ENCODE assay signal across 11 cellular contexts in genomic region chr11:102421262-102421661, GRCh38. TPM values are rescaled to one million over a fixed set of nuclear protein-coding genes. Genes with fewer than 3 reads are reported as not detected.
DNase-seq lines count a peak whose midpoint lies in the region; ATAC-seq, FAIRE-seq and TF ChIP-seq lines count a peak whose summit lies in the region.
"Had no signal": no experiment of that assay in that cellular context is flagged by ENCODE, and none has a peak within 500 bp of the region (broad histone marks: within the 10 kb centered on the region; RNA-seq: fewer than 3 reads in every experiment).

No MANE protein-coding gene starts in this region.

- H3K4me3 ChIP-seq in CD4-positive, CD25-positive, alpha-beta regulatory T cell (ENCODE audit: low read depth, low read length) = no peak overlapping the region
- no peak overlapping the region for H3K4me3 ChIP-seq in heart right ventricle

- ATAC-seq in CD4-positive, CD25-positive, alpha-beta regulatory T cell (ENCODE audit: low read depth in 2 of 2) = peak; percentile 59 to 63
- ATAC-seq in heart right ventricle = no peak
- no peak for ATAC-seq in GM19035 (IDR thresholded peaks at IDR 0.05; ENCODE audit: unreplicated experiment)
- ATAC-seq in GM21737 (IDR thresholded peaks at IDR 0.05; ENCODE audit: unreplicated experiment) = no peak

- H3K4me1 Mint-ChIP-seq in CD4-positive, CD25-positive, alpha-beta regulatory T cell = peaks cover 50 to 99% (median 86%) of the 10 kb centered on the region in 4 donors

- peaks cover 0 to 5% (median 0%) of the 10 kb centered on the region in 7 donors for H3K9me3 Mint-ChIP-seq in CD4-positive, CD25-positive, alpha-beta regulatory T cell

- no peaks in the 10 kb centered on the region for H3K27me3 Mint-ChIP-seq in CD4-positive, CD25-positive, alpha-beta regulatory T cell

- no peak for TF ChIP-seq CTCF in heart right ventricle (IDR thresholded peaks at IDR 0.05)

- DNase-seq in CD4-positive, CD25-positive, alpha-beta regulatory T cell = peak in 1 of 3 donors; percentile 52
- DNase-seq in NCI-H1092 treated with DMSO at 0.1 percent for 48 hours (lab: John Stamatoyannopoulos, UW) (peak; percentile 54), NCI-H774 (lab: John Stamatoyannopoulos, UW) (peak; percentile 86), frontal cortex (ENCODE audit: low spot score in 2 of 2) (no peak), heart right ventricle (no peak), cerebellum (ENCODE audit: low spot score) (no peak)
- DNase-seq: activated T-cell treated with anti-CD3 and anti-CD28 coated beads, Interleukin-2, amount 50 U/mL, for 4 hours; mesendoderm had no signal

- H3K36me3 ChIP-seq in CD4-positive, CD25-positive, alpha-beta regulatory T cell (ENCODE audit: control insufficient read depth, insufficient read depth, low read length) = peaks cover 24% of the 10 kb centered on the region
- H3K36me3 ChIP-seq in heart right ventricle = no peaks in the 10 kb centered on the region

- H3K27ac Mint-ChIP-seq in CD4-positive, CD25-positive, alpha-beta regulatory T cell = peak overlapping the region; percentile 57 to 91 (median 85)

- intact Hi-C loops in heart right ventricle (cut with DNase I) = no loop called here

- WGBS in heart right ventricle, 2 donors = 53 to 54% methylated on average over 3 of the region's 3 CpGs

- H3K9me3 ChIP-seq in CD4-positive, CD25-positive, alpha-beta regulatory T cell (ENCODE audit: control insufficient read depth in 2 of 2, low read length in 2 of 2) = no peaks in the 10 kb centered on the region
- H3K9me3 ChIP-seq in heart right ventricle = peaks cover 0 to 19% (median 8%) of the 10 kb centered on the region in 11 donors

- H3K4me1 ChIP-seq in CD4-positive, CD25-positive, alpha-beta regulatory T cell (ENCODE audit: control insufficient read depth, insufficient read depth, low read length, poor library complexity, severe bottlenecking) = peaks cover 68% of the 10 kb centered on the region
- H3K4me1 ChIP-seq in heart right ventricle = peaks cover 0 to 16% (median 9%) of the 10 kb centered on the region in 9 donors

- H3K4me3 Mint-ChIP-seq in CD4-positive, CD25-positive, alpha-beta regulatory T cell = peak overlapping the region; percentile 9 to 58 (median 38)
- H3K4me3 Mint-ChIP-seq: activated T-cell treated with anti-CD3 and anti-CD28 coated beads, Interleukin-2, amount 50 U/mL, for 4 hours had no signal

- H3K27me3 ChIP-seq in CD4-positive, CD25-positive, alpha-beta regulatory T cell (ENCODE audit: control insufficient read depth, insufficient read depth, low read length) = no peaks in the 10 kb centered on the region
- H3K27me3 ChIP-seq in heart right ventricle = no peaks in the 10 kb centered on the region

- H3K36me3 Mint-ChIP-seq in CD4-positive, CD25-positive, alpha-beta regulatory T cell = peaks cover 27% of the 10 kb centered on the region

- peak; percentile 26 for FAIRE-seq in frontal cortex (lab: Jason Lieb, UNC)

- no peak overlapping the region for H3K27ac ChIP-seq in CD4-positive, CD25-positive, alpha-beta regulatory T cell (ENCODE audit: insufficient read depth, low read length, poor library complexity, severe bottlenecking)
- no peak overlapping the region for H3K27ac ChIP-seq in heart right ventricle
- H3K27ac ChIP-seq: C4-2B had no signal

RNA-seq across cellular contexts. Expression of gene TMEM123, which starts 31.3 kb away (rescaled TPM):
- 330 TPM for total RNA-seq in CD4-positive, CD25-positive, alpha-beta regulatory T cell
- 100 to 1,000 TPM; 583 to 771 (median 683) TPM for polyA plus RNA-seq in CD4-positive, CD25-positive, alpha-beta regulatory T cell
- total RNA-seq in frontal cortex (109 TPM), heart right ventricle (10 to 100 TPM; 67.5 to 98.7 (median 78.3) TPM), cerebellum (50.1 TPM)
- 10 to 100 TPM; 18.7 to 25.3 TPM for polyA plus RNA-seq in heart right ventricle

Comparison
In these comparisons a context has a peak if more than half of its experiments do, and no peak if none do; other contexts are left out.
1. ATAC-seq: peak in CD4-positive, CD25-positive, alpha-beta regulatory T cell (2 of 2); none in heart right ventricle (0 of 8), GM19035 (single experiment) and GM21737 (single experiment).
2. DNase-seq: peak in NCI-H1092 treated with DMSO at 0.1 percent for 48 hours (single experiment) and NCI-H774 (single experiment); none in frontal cortex (0 of 2), heart right ventricle (0 of 2) and cerebellum (single experiment).